In the genomic region with DNA sequence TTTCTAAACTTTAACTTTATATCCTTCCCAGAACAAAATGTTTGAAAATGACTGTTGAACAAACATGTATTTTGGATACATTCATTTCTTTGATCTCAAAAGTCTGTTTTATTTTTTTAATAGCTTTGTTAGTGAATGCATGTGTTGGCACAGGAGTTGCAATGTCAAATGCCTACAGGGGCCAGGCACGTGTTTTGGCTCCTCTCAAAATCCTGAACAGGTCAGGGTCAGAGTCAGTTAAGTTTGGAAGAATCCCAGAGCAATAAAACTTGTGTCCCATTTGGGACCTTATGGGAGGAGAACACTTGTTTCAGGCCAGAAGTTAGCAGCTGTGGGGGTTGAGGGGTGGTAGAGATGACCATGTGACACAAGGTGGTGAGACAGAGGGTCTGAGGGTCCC, we compare ENCODE assay signal across 22 cellular contexts. TPM values are rescaled to one million over a fixed set of nuclear protein-coding genes. Genes with fewer than 3 reads are reported as not detected.
"Had no signal": no experiment of that assay in that cellular context is flagged by ENCODE, and none has a peak within 500 bp of the region (broad histone marks: within the 10 kb centered on the region; RNA-seq: fewer than 3 reads in every experiment).

No MANE protein-coding gene starts in this region.

- H3K9me3 ChIP-seq: SJSA1 had no signal

- H3K27ac ChIP-seq: KMS-11, SJSA1, SK-N-MC had no signal

- DNase-seq: Kasumi-1, MM.1S, NCI-H1092 treated with DMSO at 0.1 percent for 48 hours, NCI-H1436, NCI-H187, NCI-H2029, NCI-H2081 treated with DMSO at 0.1 percent for 48 hours, NCI-H2171, NCI-H226, NCI-H446, NCI-H510A, NCI-H524 treated with DMSO at 0.1 percent for 48 hours, NCI-H69, NCI-H774, Right ventricle myocardium superior, RPMI8226, SIG-M5 had no signal

- H3K4me1 Mint-ChIP-seq: IgD-negative memory B cell had no signal

- H3K27me3 ChIP-seq: SJSA1 had no signal

- H3K27ac Mint-ChIP-seq: IgD-negative memory B cell had no signal

- ATAC-seq: K562 had no signal

- H3K9ac ChIP-seq: KMS-11 had no signal

- H3K36me3 Mint-ChIP-seq: IgD-negative memory B cell had no signal

- H3K4me3 ChIP-seq: K562, SJSA1, SK-N-MC had no signal

- H3K4me1 ChIP-seq: SJSA1 had no signal

RNA-seq across cellular contexts. Expression of a gene that starts 29.0 kb away (rescaled TPM):
- polyA plus RNA-seq: IgD-negative memory B cell had no signal

RNA-seq across cellular contexts. Expression of a gene that starts 34.7 kb away (rescaled TPM):
- total RNA-seq: K562 had no signal
